In genomic region chr18:44682871-44683221, GRCh38 we compare ENCODE assay signal across 11 cellular contexts. TPM values are rescaled to one million over a fixed set of nuclear protein-coding genes. Genes with fewer than 3 reads are reported as not detected.
DNase-seq lines count a peak whose midpoint lies in the region; ATAC-seq lines count a peak whose summit lies in the region.
"Had no signal": no experiment of that assay in that cellular context is flagged by ENCODE, and none has a peak within 500 bp of the region (broad histone marks: within the 10 kb centered on the region; RNA-seq: fewer than 3 reads in every experiment).

No MANE protein-coding gene starts in this region.

- H3K4me1 ChIP-seq in stomach smooth muscle (ENCODE audit: control insufficient read depth, insufficient read depth, low read length): peaks cover 33% of the 10 kb centered on the region

- peak overlapping the region; percentile 91 for H3K27ac ChIP-seq in stomach smooth muscle (ENCODE audit: low read length)

- no peaks in the 10 kb centered on the region for H3K27me3 ChIP-seq in stomach smooth muscle (ENCODE audit: control insufficient read depth in 1 of 2, insufficient read depth in 2 of 2, low read length in 2 of 2)

- H3K4me3 ChIP-seq in stomach smooth muscle (ENCODE audit: low read length in 2 of 2): peak overlapping the region; percentile 89 to 91
- H3K4me3 ChIP-seq: lung had no signal

- H3K9ac ChIP-seq in stomach smooth muscle (ENCODE audit: low read length in 2 of 2): peak overlapping the region; percentile 87 to 93

- no peaks in the 10 kb centered on the region for H3K36me3 ChIP-seq in stomach smooth muscle (ENCODE audit: control insufficient read depth in 2 of 2, insufficient read depth in 2 of 2, low read length in 2 of 2)

- H3K9me3 ChIP-seq in stomach smooth muscle (ENCODE audit: control insufficient read depth in 2 of 2, low read length in 2 of 2): no peaks in the 10 kb centered on the region

- ATAC-seq in HG03432 (IDR thresholded peaks at IDR 0.05; ENCODE audit: unreplicated experiment) (no peak), HG03175 (IDR thresholded peaks at IDR 0.05; ENCODE audit: unreplicated experiment) (no peak)

- DNase-seq in H4 (ENCODE audit: low spot score) (peak; percentile 66), NCI-H69 (lab: John Stamatoyannopoulos, UW) (peak; percentile 93), fibroblast of peridontal ligament (ENCODE audit: extremely low read depth) (peak; percentile 27), germinal center (ENCODE audit: low spot score) (no peak)
- DNase-seq in activated CD4-positive, alpha-beta T cell treated with anti-CD3 and anti-CD28 coated beads, Interleukin-2, amount 50 U/mL, for 4 hours: no peak
- DNase-seq: NCI-H1694; stimulated activated naive CD4-positive, alpha-beta T cell had no signal

RNA-seq across cellular contexts. Expression of gene SETBP1, which starts 2.2 kb away (rescaled TPM):
- 2.7 and 3.6 TPM in 2 replicates for total RNA-seq in H4 (2014; rRNA removed; shearing (Covaris generic))

Comparison
In these comparisons a context has a peak if more than half of its experiments do, and no peak if none do; other contexts are left out.
1. DNase-seq: peak in H4 (single experiment), NCI-H69 (single experiment) and fibroblast of peridontal ligament (single experiment); none in germinal center (single experiment) and activated CD4-positive, alpha-beta T cell treated with anti-CD3 and anti-CD28 coated beads, Interleukin-2, amount 50 U/mL, for 4 hours (0 of 2).